Comparison of ENCODE assay signal across 1 cellular context in genomic region chr20:14924433-14924832, GRCh38.
TF ChIP-seq lines count a peak whose summit lies in the region.

No MANE protein-coding gene starts in this region.

TF ChIP-seq in GM12878, 131 proteins besides CTCF, POLR2A, EP300 and RAD21 (continued from another document):
- TF ChIP-seq ZNF592 (IDR thresholded peaks at IDR 0.05) (no peak), ZBTB40 (IDR thresholded peaks at IDR 0.05; ENCODE audit: borderline replicate concordance) (no peak), TCF3 (IDR thresholded peaks at IDR 0.05; ENCODE audit: borderline replicate concordance, insufficient read depth, low read depth, low read length) (no peak), E2F4 (IDR thresholded peaks at IDR 0.05; ENCODE audit: low read depth, low read length) (no peak)
